Comparison of ENCODE assay signal across 8 cellular contexts in the genomic region with DNA sequence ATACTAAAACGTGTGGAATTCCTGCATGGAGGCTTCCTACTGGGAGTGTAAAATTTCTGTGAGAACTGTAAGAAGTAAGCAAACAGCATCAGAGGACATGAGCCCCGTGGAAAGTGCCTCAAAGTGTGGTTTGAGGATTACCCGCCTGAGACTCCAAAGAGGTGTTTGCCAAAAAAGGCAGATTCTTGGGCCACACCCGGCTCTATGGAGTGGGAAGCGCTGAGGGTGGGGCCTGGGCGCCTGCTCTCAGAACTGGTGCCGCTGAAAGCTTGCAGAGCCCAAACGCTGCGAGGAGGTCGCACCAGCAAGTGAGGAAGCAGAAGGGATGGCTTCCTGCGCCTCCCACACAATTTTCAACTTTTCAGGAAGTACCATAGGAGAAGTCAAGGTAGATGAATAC. TPM values are rescaled to one million over a fixed set of nuclear protein-coding genes. Genes with fewer than 3 reads are reported as not detected.
A peak's percentile ranks its signal among the peaks of the same experiment; 100 is the strongest.
DNase-seq lines count a peak whose midpoint lies in the region; ATAC-seq and TF ChIP-seq lines count a peak whose summit lies in the region.

No MANE protein-coding gene starts in this region.

- H4K20me1 ChIP-seq in PC-3 (ENCODE audit: low read length) = no peaks in the 10 kb centered on the region

- peak overlapping the region; percentile 69; the same call in 1 of the 2 replicates for H3K4me2 ChIP-seq in PC-3 (ENCODE audit: low read length)

- intact Hi-C loops in PC-3 (cut with micrococcal nuclease) (loop anchor here (5.0 to 10.0 kb wide), 3 partner anchors 65 to 607 kb away; partner anchors contain the start of gene STUM), colonic mucosa (cut with DNase I) (loop anchor here (10.0 kb wide), 2 partner anchors 93 to 403 kb away; partner anchors contain the start of gene ITPKB)

- no peaks in the 10 kb centered on the region for H3K36me3 Mint-ChIP-seq in CD8-positive, alpha-beta memory T cell
- H3K36me3 Mint-ChIP-seq in natural killer cell treated with Interleukin-12 subunit alpha and Interleukin-12 subunit beta and Interleukin-15 and Interleukin-18, amount 100 ng/mL, for 72 hours = no peaks in the 10 kb centered on the region

- no peaks in the 10 kb centered on the region for H3K9me3 Mint-ChIP-seq in CD8-positive, alpha-beta memory T cell
- H3K9me3 Mint-ChIP-seq in natural killer cell treated with Interleukin-12 subunit alpha and Interleukin-12 subunit beta and Interleukin-15 and Interleukin-18, amount 100 ng/mL, for 72 hours = no peaks in the 10 kb centered on the region

- ATAC-seq in PC-3 (0 out of 2 replicates have a peak, but pooled peaks have one; percentile 5), HG03439 (IDR thresholded peaks at IDR 0.05; ENCODE audit: unreplicated experiment) (no peak), HG03571 (IDR thresholded peaks at IDR 0.05; ENCODE audit: unreplicated experiment) (no peak)
- ATAC-seq in natural killer cell treated with Interleukin-12 subunit alpha and Interleukin-12 subunit beta and Interleukin-15 and Interleukin-18, amount 100 ng/mL, for 72 hours = no peak

- no peaks in the 10 kb centered on the region for H3K9me3 ChIP-seq in CD8-positive, alpha-beta memory T cell (ENCODE audit: low read length)
- no peaks in the 10 kb centered on the region for H3K9me3 ChIP-seq in PC-3 (ENCODE audit: low read length)
- H3K9me3 ChIP-seq in colonic mucosa = no peaks in the 10 kb centered on the region

- H3K9ac ChIP-seq in PC-3 (ENCODE audit: low read length) (peak overlapping the region; percentile 54), colonic mucosa (ENCODE audit: low read depth in 2 of 2, low read length in 2 of 2) (peak overlapping the region; percentile 19 to 43)

- H3K4me3 ChIP-seq in CD8-positive, alpha-beta memory T cell (ENCODE audit: low read length) = peak overlapping the region; percentile 20
- no peak overlapping the region for H3K4me3 ChIP-seq in PC-3 (ENCODE audit: low read length)
- no peak overlapping the region for H3K4me3 ChIP-seq in colonic mucosa

- no peaks in the 10 kb centered on the region for H3K36me3 ChIP-seq in CD8-positive, alpha-beta memory T cell (ENCODE audit: insufficient read depth, low read length)
- H3K36me3 ChIP-seq in PC-3 (ENCODE audit: low read depth, low read length) (no peaks in the 10 kb centered on the region), colonic mucosa (no peaks in the 10 kb centered on the region)

- TF ChIP-seq CTCF in PC-3 (conservative IDR thresholded peaks at IDR 0.05; ENCODE audit: low read depth, low read length) (no peak), colonic mucosa (IDR thresholded peaks at IDR 0.05) (no peak)

- H3K27me3 ChIP-seq in CD8-positive, alpha-beta memory T cell (ENCODE audit: insufficient read depth, low read length, poor library complexity, severe bottlenecking) = no peaks in the 10 kb centered on the region
- H3K27me3 ChIP-seq in PC-3 (ENCODE audit: low read length) (no peaks in the 10 kb centered on the region), colonic mucosa (no peaks in the 10 kb centered on the region)

- peak overlapping the region in 5 of 7 donors; percentile 29 to 81 (median 37) for H3K4me3 Mint-ChIP-seq in CD8-positive, alpha-beta memory T cell
- H3K4me3 Mint-ChIP-seq in natural killer cell treated with Interleukin-12 subunit alpha and Interleukin-12 subunit beta and Interleukin-15 and Interleukin-18, amount 100 ng/mL, for 72 hours = no peak overlapping the region

- H3K79me2 ChIP-seq in PC-3 (ENCODE audit: low read length) = no peaks in the 10 kb centered on the region

- peak overlapping the region in 7 of 8 donors; percentile 42 to 93 (median 88) for H3K27ac Mint-ChIP-seq in CD8-positive, alpha-beta memory T cell
- H3K27ac Mint-ChIP-seq in natural killer cell treated with Interleukin-12 subunit alpha and Interleukin-12 subunit beta and Interleukin-15 and Interleukin-18, amount 100 ng/mL, for 72 hours = peak overlapping the region; percentile 71 to 94

- no TSS peak for BruUV-seq in PC-3 (replicated peaks; lab: Mats Ljungman, UMichigan)

- H2AFZ ChIP-seq in PC-3 (ENCODE audit: low read length) = peak overlapping the region; percentile 74

- H3F3A ChIP-seq in PC-3 (ENCODE audit: low read length, unreplicated experiment) = no peaks in the 10 kb centered on the region

- CTCF ChIA-PET in CD8-positive, alpha-beta memory T cell (lab: Charles Lee) = interaction anchor here (0.6 to 5.5 kb wide), 25 partner anchors 10 to 216 kb away, joined by 3 to 47 read pairs (median 4); partner anchors contain the start of gene ITPKB
- CTCF ChIA-PET in PC-3 (lab: Charles Lee) = interaction anchor here (1.0 kb wide), 3 partner anchors 12 to 88 kb away, joined by 4 to 8 read pairs (median 6); partner anchors contain the start of gene ITPKB

- DNase-seq in CD8-positive, alpha-beta memory T cell = peak in 1 of 5 donors; percentile 14
- DNase-seq in PC-3 (peak; percentile 31), colonic mucosa (peak; percentile 38), NCI-H2029 treated with DMSO at 0.1 percent for 48 hours (lab: John Stamatoyannopoulos, UW) (no peak), NCI-H524 treated with DMSO at 0.1 percent for 48 hours (lab: John Stamatoyannopoulos, UW) (no peak)
- DNase-seq in natural killer cell treated with Interleukin-12 subunit alpha and Interleukin-12 subunit beta and Interleukin-15 and Interleukin-18, amount 100 ng/mL, for 72 hours (ENCODE audit: low spot score) = no peak

- H3K27me3 Mint-ChIP-seq in CD8-positive, alpha-beta memory T cell = peaks cover 0 to 5% of the 10 kb centered on the region in 2 donors
- peaks cover 0 to 3% of the 10 kb centered on the region in 2 donors for H3K27me3 Mint-ChIP-seq in natural killer cell treated with Interleukin-12 subunit alpha and Interleukin-12 subunit beta and Interleukin-15 and Interleukin-18, amount 100 ng/mL, for 72 hours

- no peaks in the 10 kb centered on the region for H3K9me2 ChIP-seq in PC-3 (replicated peaks; ENCODE audit: low read length)

- H3K4me1 Mint-ChIP-seq in CD8-positive, alpha-beta memory T cell = peaks cover 14 to 16% (median 15%) of the 10 kb centered on the region in 3 donors
- peaks cover 0 to 5% of the 10 kb centered on the region in 2 donors for H3K4me1 Mint-ChIP-seq in natural killer cell treated with Interleukin-12 subunit alpha and Interleukin-12 subunit beta and Interleukin-15 and Interleukin-18, amount 100 ng/mL, for 72 hours (ENCODE audit: low read depth in 2 of 2)

- POLR2A ChIA-PET in CD8-positive, alpha-beta memory T cell (lab: Charles Lee) = interaction anchor here (0.9 to 1.0 kb wide), 2 partner anchors 177 to 194 kb away, joined by 3 to 4 read pairs; no protein-coding TSS in a partner anchor
- POLR2A ChIA-PET in PC-3 (lab: Charles Lee; ENCODE audit: unreplicated experiment) = no interaction called here

- peaks cover 11% of the 10 kb centered on the region for H3K4me1 ChIP-seq in CD8-positive, alpha-beta memory T cell (ENCODE audit: insufficient read depth, low read length)
- H3K4me1 ChIP-seq in PC-3 (ENCODE audit: insufficient read depth, low read length) = peaks cover 15% of the 10 kb centered on the region
- H3K4me1 ChIP-seq in colonic mucosa = peaks cover 4% of the 10 kb centered on the region

- peak overlapping the region; percentile 59 for H3K27ac ChIP-seq in CD8-positive, alpha-beta memory T cell (ENCODE audit: low read depth, low read length)
- H3K27ac ChIP-seq in PC-3 (ENCODE audit: low read length) = peak overlapping the region; percentile 3; the same call in 1 of the 2 replicates
- H3K27ac ChIP-seq in colonic mucosa = peak overlapping the region; percentile 34

RNA-seq across cellular contexts. Expression of gene PSEN2, which starts 43.0 kb away (rescaled TPM):
- 10 to 100 TPM; 10.2 to 10.5 TPM for total RNA-seq in CD8-positive, alpha-beta memory T cell
- polyA plus RNA-seq in CD8-positive, alpha-beta memory T cell = 9.8 TPM
- total RNA-seq in PC-3 (2014; rRNA removed) = 85.3 and 103 TPM in 2 replicates
- 10 to 100 TPM; 16.6 to 18.1 TPM for total RNA-seq in colonic mucosa
- total RNA-seq in natural killer cell treated with Interleukin-12 subunit alpha and Interleukin-12 subunit beta and Interleukin-15 and Interleukin-18, amount 100 ng/mL, for 72 hours = 10 to 100 TPM; 20.3 to 21.8 TPM

Comparison
In these comparisons a context has a peak if more than half of its experiments do, and no peak if none do; other contexts are left out.
1. DNase-seq: peak in PC-3 (single experiment) and colonic mucosa (single experiment); none in natural killer cell treated with Interleukin-12 subunit alpha and Interleukin-12 subunit beta and Interleukin-15 and Interleukin-18, amount 100 ng/mL, for 72 hours (single experiment), NCI-H2029 treated with DMSO at 0.1 percent for 48 hours (single experiment) and NCI-H524 treated with DMSO at 0.1 percent for 48 hours (single experiment).
2. H3K27ac ChIP-seq: peak in every context shown above with its lines; median percentile 59 in CD8-positive, alpha-beta memory T cell; 34 in colonic mucosa; 3 in PC-3.